In the genomic region with DNA sequence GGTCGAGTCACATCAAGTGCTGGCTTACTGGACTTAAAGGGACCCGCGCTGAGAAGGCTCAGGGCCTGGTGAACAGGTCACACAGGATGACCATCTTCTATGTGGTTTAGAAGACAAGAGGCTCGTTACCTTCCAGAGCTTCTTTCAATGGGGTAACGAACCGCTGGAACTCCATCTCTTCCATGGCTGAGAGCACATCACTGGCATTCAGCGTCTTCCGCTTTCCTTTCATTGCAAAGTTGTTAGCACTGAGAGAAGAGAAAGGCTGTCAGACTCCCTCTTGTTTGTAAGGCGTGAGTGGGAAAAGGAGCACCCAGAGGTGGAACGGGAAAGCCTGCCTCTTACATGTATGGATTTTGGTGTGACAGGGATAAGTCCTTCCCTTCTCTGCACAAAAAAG, we compare ENCODE assay signal across 8 cellular contexts. TPM values are rescaled to one million over a fixed set of nuclear protein-coding genes. Genes with fewer than 3 reads are reported as not detected.
A peak's percentile ranks its signal among the peaks of the same experiment; 100 is the strongest.
DNase-seq lines count a peak whose midpoint lies in the region; ATAC-seq and TF ChIP-seq lines count a peak whose summit lies in the region.

No MANE protein-coding gene starts in this region.

- H3K27ac Mint-ChIP-seq in glutamatergic neuron (ENCODE audit: unreplicated experiment): peak overlapping the region; percentile 92

- H3K36me3 ChIP-seq in HEK293 (ENCODE audit: control insufficient read depth in 2 of 2, insufficient read depth in 1 of 2, low read length in 2 of 2): peaks cover 13 to 28% of the 10 kb centered on the region in 2 experiments

- ATAC-seq in omental fat pad (ENCODE audit: low FRiP score): no peak

- peaks cover 2% of the 10 kb centered on the region for H3K4me1 Mint-ChIP-seq in glutamatergic neuron (ENCODE audit: low read depth, unreplicated experiment)

- no peak for TF ChIP-seq CTCF in HEK293 (tag by site-specific recombination; IDR thresholded peaks at IDR 0.05)
- TF ChIP-seq CTCF in VCaP (conservative IDR thresholded peaks at IDR 0.05): no peak
- TF ChIP-seq CTCF in glutamatergic neuron (IDR thresholded peaks at IDR 0.05; ENCODE audit: partially characterized antibody, unreplicated experiment): no peak
- no peak for TF ChIP-seq CTCF in omental fat pad (IDR thresholded peaks at IDR 0.05)

- CTCF ChIA-PET in HEK293 (lab: Yijun Ruan, JAX): interaction anchor here (0.7 to 2.1 kb wide), 12 partner anchors 8 to 287 kb away, joined by 3 to 14 read pairs (median 3); a partner anchor contains a TSS

- DNase-seq in glutamatergic neuron (no peak), omental fat pad (ENCODE audit: low spot score) (no peak), NCI-H2227 treated with DMSO at 0.1 percent for 48 hours (lab: John Stamatoyannopoulos, UW) (no peak), middle frontal gyrus (ENCODE audit: extremely low spot score, low spot score) (no peak), NCI-H2081 treated with DMSO at 0.1 percent for 48 hours (lab: John Stamatoyannopoulos, UW) (no peak)

- H3K9me3 Mint-ChIP-seq in glutamatergic neuron (ENCODE audit: unreplicated experiment): peaks cover 8% of the 10 kb centered on the region

- H3K4me1 ChIP-seq in HEK293 (ENCODE audit: control insufficient read depth, insufficient read depth, low read length): peaks cover 6% of the 10 kb centered on the region; the same call in 1 of the 2 replicates

- H3K4me3 ChIP-seq in HEK293 (ENCODE audit: low read depth, low read length) (peak overlapping the region; percentile 62), skin epidermis (peak overlapping the region; percentile 60 to 89 (median 70))

- peak overlapping the region; percentile 98 for H3K4me3 Mint-ChIP-seq in glutamatergic neuron (ENCODE audit: unreplicated experiment)

- H3K36me3 Mint-ChIP-seq in glutamatergic neuron (ENCODE audit: unreplicated experiment): no peaks in the 10 kb centered on the region

- POLR2A ChIA-PET in HEK293 (lab: Yijun Ruan, JAX): interaction anchor here (0.7 to 4.0 kb wide), 19 partner anchors 8 to 213 kb away, joined by 3 to 44 read pairs (median 5); a partner anchor contains a TSS

- H3K9me3 ChIP-seq in HEK293 (ENCODE audit: control insufficient read depth, insufficient read depth, low read depth, low read length): no peaks in the 10 kb centered on the region

- peaks cover 3% of the 10 kb centered on the region for H3K27me3 Mint-ChIP-seq in glutamatergic neuron (ENCODE audit: unreplicated experiment)

- H3K27ac ChIP-seq in HEK293 (ENCODE audit: extremely low read depth, low read depth, low read length) (peak overlapping the region; percentile 67), VCaP (peak overlapping the region; percentile 98), skin epidermis (peak overlapping the region; percentile 13 to 100 (median 97))

TF ChIP-seq in HEK293, 187 proteins besides CTCF, POLR2A, EP300 and RAD21 (continues in another document):
- TF ChIP-seq ZNF514 (tag by site-specific recombination; IDR thresholded peaks at IDR 0.05) (no peak), ZFP3 (tag by site-specific recombination; IDR thresholded peaks at IDR 0.05; ENCODE audit: low read depth) (no peak), TRIM28 (IDR thresholded peaks at IDR 0.05; ENCODE audit: borderline replicate concordance, low read length) (no peak), ZNF184 (tag by site-specific recombination; IDR thresholded peaks at IDR 0.05) (no peak), SCRT2 (tag by site-specific recombination; IDR thresholded peaks at IDR 0.05) (no peak), OVOL3 (tag by site-specific recombination; IDR thresholded peaks at IDR 0.05) (no peak), ZNF792 (tag by site-specific recombination; IDR thresholded peaks at IDR 0.05) (no peak), ZNF133 (tag by site-specific recombination; IDR thresholded peaks at IDR 0.05) (no peak), GLI2 (tag by site-specific recombination; IDR thresholded peaks at IDR 0.05; ENCODE audit: borderline replicate concordance, low read depth) (no peak), YY2 (tag by site-specific recombination; IDR thresholded peaks at IDR 0.05) (no peak), ZNF530 (tag by site-specific recombination; IDR thresholded peaks at IDR 0.05; ENCODE audit: low read depth) (no peak), ZNF707 (tag by site-specific recombination; IDR thresholded peaks at IDR 0.05) (no peak), KLF7 (tag by site-specific recombination; IDR thresholded peaks at IDR 0.05; ENCODE audit: borderline replicate concordance) (no peak)
- TF ChIP-seq, protein P1, sequence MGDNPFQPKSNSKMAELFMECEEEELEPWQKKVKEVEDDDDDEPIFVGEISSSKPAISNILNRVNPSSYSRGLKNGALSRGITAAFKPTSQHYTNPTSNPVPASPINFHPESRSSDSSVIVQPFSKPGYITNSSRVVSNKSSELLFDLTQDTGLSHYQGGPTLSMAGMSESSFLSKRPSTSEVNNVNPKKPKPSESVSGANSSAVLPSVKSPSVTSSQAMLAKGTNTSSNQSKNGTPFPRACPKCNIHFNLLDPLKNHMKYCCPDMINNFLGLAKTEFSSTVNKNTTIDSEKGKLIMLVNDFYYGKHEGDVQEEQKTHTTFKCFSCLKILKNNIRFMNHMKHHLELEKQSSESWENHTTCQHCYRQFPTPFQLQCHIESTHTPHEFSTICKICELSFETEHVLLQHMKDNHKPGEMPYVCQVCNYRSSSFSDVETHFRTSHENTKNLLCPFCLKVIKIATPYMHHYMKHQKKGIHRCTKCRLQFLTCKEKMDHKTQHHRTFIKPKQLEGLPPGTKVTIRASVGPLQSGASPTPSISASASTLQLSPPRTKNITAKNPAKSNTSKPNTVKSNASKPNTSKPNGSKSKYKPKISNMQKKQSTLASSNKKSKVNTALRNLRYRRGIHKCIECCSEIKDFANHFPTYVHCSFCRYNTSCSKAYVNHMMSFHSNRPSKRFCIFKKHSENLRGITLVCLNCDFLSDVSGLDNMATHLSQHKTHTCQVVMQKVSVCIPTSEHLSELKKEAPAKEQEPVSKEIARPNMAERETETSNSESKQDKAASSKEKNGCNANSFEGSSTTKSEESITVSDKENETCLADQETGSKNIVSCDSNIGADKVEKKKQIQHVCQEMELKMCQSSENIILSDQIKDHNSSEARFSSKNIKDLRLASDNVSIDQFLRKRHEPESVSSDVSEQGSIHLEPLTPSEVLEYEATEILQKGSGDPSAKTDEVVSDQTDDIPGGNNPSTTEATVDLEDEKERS (tag by site-specific recombination; IDR thresholded peaks at IDR 0.05): no peak
- TF ChIP-seq, protein P2, sequence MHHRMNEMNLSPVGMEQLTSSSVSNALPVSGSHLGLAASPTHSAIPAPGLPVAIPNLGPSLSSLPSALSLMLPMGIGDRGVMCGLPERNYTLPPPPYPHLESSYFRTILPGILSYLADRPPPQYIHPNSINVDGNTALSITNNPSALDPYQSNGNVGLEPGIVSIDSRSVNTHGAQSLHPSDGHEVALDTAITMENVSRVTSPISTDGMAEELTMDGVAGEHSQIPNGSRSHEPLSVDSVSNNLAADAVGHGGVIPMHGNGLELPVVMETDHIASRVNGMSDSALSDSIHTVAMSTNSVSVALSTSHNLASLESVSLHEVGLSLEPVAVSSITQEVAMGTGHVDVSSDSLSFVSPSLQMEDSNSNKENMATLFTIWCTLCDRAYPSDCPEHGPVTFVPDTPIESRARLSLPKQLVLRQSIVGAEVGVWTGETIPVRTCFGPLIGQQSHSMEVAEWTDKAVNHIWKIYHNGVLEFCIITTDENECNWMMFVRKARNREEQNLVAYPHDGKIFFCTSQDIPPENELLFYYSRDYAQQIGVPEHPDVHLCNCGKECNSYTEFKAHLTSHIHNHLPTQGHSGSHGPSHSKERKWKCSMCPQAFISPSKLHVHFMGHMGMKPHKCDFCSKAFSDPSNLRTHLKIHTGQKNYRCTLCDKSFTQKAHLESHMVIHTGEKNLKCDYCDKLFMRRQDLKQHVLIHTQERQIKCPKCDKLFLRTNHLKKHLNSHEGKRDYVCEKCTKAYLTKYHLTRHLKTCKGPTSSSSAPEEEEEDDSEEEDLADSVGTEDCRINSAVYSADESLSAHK (tag by site-specific recombination; IDR thresholded peaks at IDR 0.05): no peak
- TF ChIP-seq, protein P3, sequence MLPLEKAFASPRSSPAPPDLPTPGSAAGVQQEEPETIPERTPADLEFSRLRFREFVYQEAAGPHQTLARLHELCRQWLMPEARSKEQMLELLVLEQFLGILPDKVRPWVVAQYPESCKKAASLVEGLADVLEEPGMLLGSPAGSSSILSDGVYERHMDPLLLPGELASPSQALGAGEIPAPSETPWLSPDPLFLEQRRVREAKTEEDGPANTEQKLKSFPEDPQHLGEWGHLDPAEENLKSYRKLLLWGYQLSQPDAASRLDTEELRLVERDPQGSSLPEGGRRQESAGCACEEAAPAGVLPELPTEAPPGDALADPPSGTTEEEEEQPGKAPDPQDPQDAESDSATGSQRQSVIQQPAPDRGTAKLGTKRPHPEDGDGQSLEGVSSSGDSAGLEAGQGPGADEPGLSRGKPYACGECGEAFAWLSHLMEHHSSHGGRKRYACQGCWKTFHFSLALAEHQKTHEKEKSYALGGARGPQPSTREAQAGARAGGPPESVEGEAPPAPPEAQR (tag by site-specific recombination; IDR thresholded peaks at IDR 0.05): no peak
- TF ChIP-seq, protein P4, sequence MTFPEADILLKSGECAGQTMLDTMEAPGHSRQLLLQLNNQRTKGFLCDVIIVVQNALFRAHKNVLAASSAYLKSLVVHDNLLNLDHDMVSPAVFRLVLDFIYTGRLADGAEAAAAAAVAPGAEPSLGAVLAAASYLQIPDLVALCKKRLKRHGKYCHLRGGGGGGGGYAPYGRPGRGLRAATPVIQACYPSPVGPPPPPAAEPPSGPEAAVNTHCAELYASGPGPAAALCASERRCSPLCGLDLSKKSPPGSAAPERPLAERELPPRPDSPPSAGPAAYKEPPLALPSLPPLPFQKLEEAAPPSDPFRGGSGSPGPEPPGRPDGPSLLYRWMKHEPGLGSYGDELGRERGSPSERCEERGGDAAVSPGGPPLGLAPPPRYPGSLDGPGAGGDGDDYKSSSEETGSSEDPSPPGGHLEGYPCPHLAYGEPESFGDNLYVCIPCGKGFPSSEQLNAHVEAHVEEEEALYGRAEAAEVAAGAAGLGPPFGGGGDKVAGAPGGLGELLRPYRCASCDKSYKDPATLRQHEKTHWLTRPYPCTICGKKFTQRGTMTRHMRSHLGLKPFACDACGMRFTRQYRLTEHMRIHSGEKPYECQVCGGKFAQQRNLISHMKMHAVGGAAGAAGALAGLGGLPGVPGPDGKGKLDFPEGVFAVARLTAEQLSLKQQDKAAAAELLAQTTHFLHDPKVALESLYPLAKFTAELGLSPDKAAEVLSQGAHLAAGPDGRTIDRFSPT (tag by site-specific recombination; IDR thresholded peaks at IDR 0.05): no peak

RNA-seq across cellular contexts. Expression of a gene that starts 1.0 kb away (rescaled TPM):
- total RNA-seq in glutamatergic neuron (ENCODE audit: unreplicated experiment) (22.3 TPM), omental fat pad (10 to 100 TPM; 29.1 to 59.4 (median 32.2) TPM)

RNA-seq across cellular contexts. Expression of a gene that starts 1.1 kb away (rescaled TPM):
- total RNA-seq in glutamatergic neuron (ENCODE audit: unreplicated experiment) (0.47 TPM), omental fat pad (under 1 TPM; 0.37 to 0.96 (median 0.53) TPM)

RNA-seq across cellular contexts. Expression of a gene that starts 8.4 kb away (rescaled TPM):
- total RNA-seq in glutamatergic neuron (ENCODE audit: unreplicated experiment) (39.0 TPM), omental fat pad (10 to 100 TPM; 24.7 to 28.9 (median 25.7) TPM)

RNA-seq across cellular contexts. Expression of a gene that starts 32.7 kb away (rescaled TPM):
- 7.2 TPM for total RNA-seq in glutamatergic neuron (ENCODE audit: unreplicated experiment)
- total RNA-seq in omental fat pad: 10 to 100 TPM; 12.6 to 30.6 (median 16.7) TPM

RNA-seq across cellular contexts. Expression of a gene that starts 54.0 kb away (rescaled TPM):
- total RNA-seq in glutamatergic neuron (ENCODE audit: unreplicated experiment): 18.9 TPM
- 100 to 1,000 TPM in 2 of 4 donors, 10 to 100 TPM in 2; 76.0 to 169 (median 105) TPM for total RNA-seq in omental fat pad
